ENCODE assay signal across 1 cellular context in the genomic region with DNA sequence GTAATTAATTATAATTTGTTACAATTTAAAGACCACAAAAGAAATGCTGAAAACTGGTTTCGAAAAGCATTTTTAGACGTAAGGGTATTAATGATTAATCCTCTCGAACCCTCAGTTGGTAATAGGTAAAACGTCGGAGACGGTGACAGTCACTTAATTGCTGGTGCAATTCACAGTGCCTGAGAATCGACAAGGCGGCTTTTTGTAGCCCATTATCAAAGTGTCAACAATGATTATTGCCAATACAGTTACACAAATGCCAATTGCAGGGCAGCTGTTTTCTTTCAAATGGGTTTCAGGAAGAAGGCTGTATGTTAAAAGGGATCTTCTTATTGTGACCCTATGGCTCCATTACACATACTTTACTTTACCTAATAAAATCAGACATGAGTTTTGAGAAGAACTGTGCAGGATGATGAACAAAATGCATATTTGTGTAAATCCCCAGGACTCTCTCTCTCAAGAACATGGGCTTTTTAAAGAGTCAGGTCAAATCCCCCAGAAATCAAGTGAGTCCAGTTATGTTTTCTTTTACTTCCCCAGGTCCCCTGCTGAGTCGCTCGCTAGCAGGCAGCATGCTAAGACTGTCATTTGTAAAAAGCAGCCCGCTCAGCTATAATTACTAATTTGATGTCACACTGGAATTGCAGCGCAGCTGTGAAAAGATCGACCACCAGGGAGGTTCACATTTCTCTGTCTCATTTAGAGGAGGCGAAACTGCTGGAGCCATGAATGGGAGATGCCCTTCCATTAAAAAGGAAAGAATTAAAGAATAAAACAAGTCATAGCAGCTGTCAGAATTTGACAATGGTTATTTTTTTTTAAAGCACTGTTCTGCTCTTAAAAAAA.
TF ChIP-seq lines count a peak whose summit lies in the region.

No MANE protein-coding gene starts in this region.

TF ChIP-seq in HepG2, 621 proteins besides CTCF, POLR2A, EP300 and RAD21:
- TF ChIP-seq, protein P1, sequence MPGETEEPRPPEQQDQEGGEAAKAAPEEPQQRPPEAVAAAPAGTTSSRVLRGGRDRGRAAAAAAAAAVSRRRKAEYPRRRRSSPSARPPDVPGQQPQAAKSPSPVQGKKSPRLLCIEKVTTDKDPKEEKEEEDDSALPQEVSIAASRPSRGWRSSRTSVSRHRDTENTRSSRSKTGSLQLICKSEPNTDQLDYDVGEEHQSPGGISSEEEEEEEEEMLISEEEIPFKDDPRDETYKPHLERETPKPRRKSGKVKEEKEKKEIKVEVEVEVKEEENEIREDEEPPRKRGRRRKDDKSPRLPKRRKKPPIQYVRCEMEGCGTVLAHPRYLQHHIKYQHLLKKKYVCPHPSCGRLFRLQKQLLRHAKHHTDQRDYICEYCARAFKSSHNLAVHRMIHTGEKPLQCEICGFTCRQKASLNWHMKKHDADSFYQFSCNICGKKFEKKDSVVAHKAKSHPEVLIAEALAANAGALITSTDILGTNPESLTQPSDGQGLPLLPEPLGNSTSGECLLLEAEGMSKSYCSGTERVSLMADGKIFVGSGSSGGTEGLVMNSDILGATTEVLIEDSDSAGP (CRISPR knock-in tag; IDR thresholded peaks at IDR 0.05; ENCODE audit: borderline replicate concordance): no peak
- no peak for TF ChIP-seq MXD4 (CRISPR knock-in tag; IDR thresholded peaks at IDR 0.05)
- TF ChIP-seq ZNF557 (CRISPR knock-in tag; IDR thresholded peaks at IDR 0.05): no peak
- no peak for TF ChIP-seq MEF2D (CRISPR knock-in tag; IDR thresholded peaks at IDR 0.05)
- TF ChIP-seq ZNF547 (CRISPR knock-in tag; IDR thresholded peaks at IDR 0.05): no peak
- TF ChIP-seq ZFP1 (CRISPR knock-in tag; IDR thresholded peaks at IDR 0.05): no peak
- TF ChIP-seq CBX5 (CRISPR knock-in tag; IDR thresholded peaks at IDR 0.05; ENCODE audit: borderline replicate concordance): no peak
- TF ChIP-seq, protein P2, sequence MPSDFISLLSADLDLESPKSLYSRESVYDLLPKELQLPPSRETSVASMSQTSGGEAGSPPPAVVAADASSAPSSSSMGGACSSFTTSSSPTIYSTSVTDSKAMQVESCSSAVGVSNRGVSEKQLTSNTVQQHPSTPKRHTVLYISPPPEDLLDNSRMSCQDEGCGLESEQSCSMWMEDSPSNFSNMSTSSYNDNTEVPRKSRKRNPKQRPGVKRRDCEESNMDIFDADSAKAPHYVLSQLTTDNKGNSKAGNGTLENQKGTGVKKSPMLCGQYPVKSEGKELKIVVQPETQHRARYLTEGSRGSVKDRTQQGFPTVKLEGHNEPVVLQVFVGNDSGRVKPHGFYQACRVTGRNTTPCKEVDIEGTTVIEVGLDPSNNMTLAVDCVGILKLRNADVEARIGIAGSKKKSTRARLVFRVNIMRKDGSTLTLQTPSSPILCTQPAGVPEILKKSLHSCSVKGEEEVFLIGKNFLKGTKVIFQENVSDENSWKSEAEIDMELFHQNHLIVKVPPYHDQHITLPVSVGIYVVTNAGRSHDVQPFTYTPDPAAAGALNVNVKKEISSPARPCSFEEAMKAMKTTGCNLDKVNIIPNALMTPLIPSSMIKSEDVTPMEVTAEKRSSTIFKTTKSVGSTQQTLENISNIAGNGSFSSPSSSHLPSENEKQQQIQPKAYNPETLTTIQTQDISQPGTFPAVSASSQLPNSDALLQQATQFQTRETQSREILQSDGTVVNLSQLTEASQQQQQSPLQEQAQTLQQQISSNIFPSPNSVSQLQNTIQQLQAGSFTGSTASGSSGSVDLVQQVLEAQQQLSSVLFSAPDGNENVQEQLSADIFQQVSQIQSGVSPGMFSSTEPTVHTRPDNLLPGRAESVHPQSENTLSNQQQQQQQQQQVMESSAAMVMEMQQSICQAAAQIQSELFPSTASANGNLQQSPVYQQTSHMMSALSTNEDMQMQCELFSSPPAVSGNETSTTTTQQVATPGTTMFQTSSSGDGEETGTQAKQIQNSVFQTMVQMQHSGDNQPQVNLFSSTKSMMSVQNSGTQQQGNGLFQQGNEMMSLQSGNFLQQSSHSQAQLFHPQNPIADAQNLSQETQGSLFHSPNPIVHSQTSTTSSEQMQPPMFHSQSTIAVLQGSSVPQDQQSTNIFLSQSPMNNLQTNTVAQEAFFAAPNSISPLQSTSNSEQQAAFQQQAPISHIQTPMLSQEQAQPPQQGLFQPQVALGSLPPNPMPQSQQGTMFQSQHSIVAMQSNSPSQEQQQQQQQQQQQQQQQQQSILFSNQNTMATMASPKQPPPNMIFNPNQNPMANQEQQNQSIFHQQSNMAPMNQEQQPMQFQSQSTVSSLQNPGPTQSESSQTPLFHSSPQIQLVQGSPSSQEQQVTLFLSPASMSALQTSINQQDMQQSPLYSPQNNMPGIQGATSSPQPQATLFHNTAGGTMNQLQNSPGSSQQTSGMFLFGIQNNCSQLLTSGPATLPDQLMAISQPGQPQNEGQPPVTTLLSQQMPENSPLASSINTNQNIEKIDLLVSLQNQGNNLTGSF (CRISPR knock-in tag; IDR thresholded peaks at IDR 0.05): no peak
